Comparison of ENCODE assay signal across 24 cellular contexts in genomic region chr3:26460975-26461374, GRCh38.
"Had no signal": no experiment of that assay in that cellular context is flagged by ENCODE, and none has a peak within 500 bp of the region (broad histone marks: within the 10 kb centered on the region; RNA-seq: fewer than 3 reads in every experiment).

No MANE protein-coding gene starts in this region.

- H3K27me3 ChIP-seq: SJSA1 had no signal

- H3K27ac ChIP-seq: SJSA1 had no signal

- H3K36me3 ChIP-seq: SJSA1 had no signal

- H3K4me3 ChIP-seq: SJSA1 had no signal

- H3K9me3 ChIP-seq: SJSA1, SK-N-SH had no signal

- H3K4me2 ChIP-seq: SK-N-SH had no signal

- DNase-seq: activated CD4-positive, alpha-beta T cell treated with anti-CD3 and anti-CD28 coated beads for 36 hours; activated CD4-positive, alpha-beta T cell treated with anti-CD3 and anti-CD28 coated beads, Interleukin-2, amount 10 ng/mL, durations not matched to agents 7 days and 5 days; activated CD4-positive, alpha-beta T cell treated with anti-CD3 and anti-CD28 coated beads, Interleukin-2, amount 50 U/mL, for 48 hours; activated CD8-positive, alpha-beta T cell treated with anti-CD3 and anti-CD28 coated beads, Interleukin-2, amount 10 ng/mL, durations not matched to agents 7 days and 5 days; activated gamma-delta T cell; activated naive CD4-positive, alpha-beta T cell treated with Interleukin-2 at 50 U/mL for 16 hours; activated naive CD8-positive, alpha-beta T cell treated with anti-CD3 and anti-CD28 coated beads, Interleukin-2, amount 10 ng/mL, durations not matched to agents 7 days and 5 days; activated T-cell treated with anti-CD3 and anti-CD28 coated beads, Interleukin-2, amount 50 U/mL, for 24 hours; Kasumi-1; KG1; NCI-H1092 treated with DMSO at 0.1 percent for 48 hours; NCI-H1436; NCI-H1694; NCI-H1930; NCI-H2171 treated with DMSO at 0.1 percent for 48 hours; NCI-H2227 treated with DMSO at 0.1 percent for 48 hours; NCI-H446; NCI-H510A treated with DMSO at 0.1 percent for 48 hours; NCI-H526 treated with DMSO at 0.1 percent for 48 hours; NCI-H774; SHP77; SK-N-SH had no signal

- ATAC-seq: activated CD4-positive, alpha-beta T cell treated with anti-CD3 and anti-CD28 coated beads for 36 hours; activated CD8-positive, alpha-beta T cell treated with anti-CD3 and anti-CD28 coated beads, Interleukin-2, amount 10 ng/mL, durations not matched to agents 7 days and 5 days; Panc1 had no signal

- H3K4me1 ChIP-seq: SJSA1 had no signal
